ENCODE assay signal across 8 cellular contexts in genomic region chr20:64102647-64103354, GRCh38. TPM values are rescaled to one million over a fixed set of nuclear protein-coding genes. Genes with fewer than 3 reads are reported as not detected.
A peak's percentile ranks its signal among the peaks of the same experiment; 100 is the strongest.
DNase-seq lines count a peak whose midpoint lies in the region; ATAC-seq and TF ChIP-seq lines count a peak whose summit lies in the region.

No MANE protein-coding gene starts in this region.

- ATAC-seq in natural killer cell treated with Interleukin-12 subunit alpha and Interleukin-12 subunit beta and Interleukin-15 and Interleukin-18, amount 100 ng/mL, for 72 hours: no peak
- no peak for ATAC-seq in HG03378 (IDR thresholded peaks at IDR 0.05; ENCODE audit: unreplicated experiment)

- H3K36me3 Mint-ChIP-seq in brain: peaks cover 9% of the 10 kb centered on the region
- no peaks in the 10 kb centered on the region for H3K36me3 Mint-ChIP-seq in natural killer cell treated with Interleukin-12 subunit alpha and Interleukin-12 subunit beta and Interleukin-15 and Interleukin-18, amount 100 ng/mL, for 72 hours

- peaks cover 16% of the 10 kb centered on the region for H3K27me3 ChIP-seq in MG63

- TF ChIP-seq CTCF in brain (conservative IDR thresholded peaks at IDR 0.05): no peak

- DNase-seq in DMS53 treated with DMSO at 0.1 percent for 48 hours (lab: John Stamatoyannopoulos, UW; ENCODE audit: unreplicated experiment) (peak; percentile 27), NCI-H1417 treated with DMSO at 0.1 percent for 48 hours (lab: John Stamatoyannopoulos, UW) (peak; percentile 55), dedifferentiated amniotic fluid mesenchymal stem cell (ENCODE audit: extremely low spot score) (no peak), MG63 (no peak), UCSD-AML1 (lab: John Stamatoyannopoulos, UW; ENCODE audit: unreplicated experiment) (no peak)
- DNase-seq in natural killer cell treated with Interleukin-12 subunit alpha and Interleukin-12 subunit beta and Interleukin-15 and Interleukin-18, amount 100 ng/mL, for 72 hours (ENCODE audit: low spot score): peak; percentile 42

- H3K36me3 ChIP-seq in MG63: no peaks in the 10 kb centered on the region

- peaks cover 50% of the 10 kb centered on the region for H3K4me1 Mint-ChIP-seq in brain
- H3K4me1 Mint-ChIP-seq in natural killer cell treated with Interleukin-12 subunit alpha and Interleukin-12 subunit beta and Interleukin-15 and Interleukin-18, amount 100 ng/mL, for 72 hours (ENCODE audit: low read depth in 2 of 2): peaks cover 0 to 8% of the 10 kb centered on the region in 2 donors

- no peak overlapping the region; the same call in 1 of the 2 replicates for H3K4me3 ChIP-seq in MG63

- H3K4me3 Mint-ChIP-seq in brain: peak overlapping the region; percentile 79 to 87 (median 81)
- H3K4me3 Mint-ChIP-seq in natural killer cell treated with Interleukin-12 subunit alpha and Interleukin-12 subunit beta and Interleukin-15 and Interleukin-18, amount 100 ng/mL, for 72 hours: peak overlapping the region; percentile 27

- H3K9me3 Mint-ChIP-seq in brain: peaks cover 0 to 15% (median 0%) of the 10 kb centered on the region in 5 experiments
- H3K9me3 Mint-ChIP-seq in natural killer cell treated with Interleukin-12 subunit alpha and Interleukin-12 subunit beta and Interleukin-15 and Interleukin-18, amount 100 ng/mL, for 72 hours: no peaks in the 10 kb centered on the region

- no peaks in the 10 kb centered on the region for H3K9me3 ChIP-seq in MG63

- H3K27me3 Mint-ChIP-seq in brain: peaks cover 15% of the 10 kb centered on the region
- H3K27me3 Mint-ChIP-seq in natural killer cell treated with Interleukin-12 subunit alpha and Interleukin-12 subunit beta and Interleukin-15 and Interleukin-18, amount 100 ng/mL, for 72 hours: peaks cover 0 to 19% of the 10 kb centered on the region in 2 donors

- peak overlapping the region in 3 of 5 experiments; percentile 65 to 91 (median 80) for H3K27ac Mint-ChIP-seq in brain
- H3K27ac Mint-ChIP-seq in natural killer cell treated with Interleukin-12 subunit alpha and Interleukin-12 subunit beta and Interleukin-15 and Interleukin-18, amount 100 ng/mL, for 72 hours: no peak overlapping the region

RNA-seq across cellular contexts. Expression of gene NPBWR2, which starts 4.6 kb away (rescaled TPM):
- polyA plus RNA-seq in brain (ENCODE audit: insufficient read depth, low read depth, low replicate concordance): not detected
- total RNA-seq in natural killer cell treated with Interleukin-12 subunit alpha and Interleukin-12 subunit beta and Interleukin-15 and Interleukin-18, amount 100 ng/mL, for 72 hours: not detected
- total RNA-seq in MG63 (2014; rRNA removed; shearing (Covaris generic); ENCODE audit: low replicate concordance): not detected in 2 replicates

RNA-seq across cellular contexts. Expression of gene LKAAEAR1, which starts 18.6 kb away (rescaled TPM):
- 0.97 TPM for polyA plus RNA-seq in brain (ENCODE audit: insufficient read depth, low read depth, low replicate concordance)
- not detected for total RNA-seq in natural killer cell treated with Interleukin-12 subunit alpha and Interleukin-12 subunit beta and Interleukin-15 and Interleukin-18, amount 100 ng/mL, for 72 hours
- 5.0 and 9.9 TPM in 2 replicates for total RNA-seq in MG63 (2014; rRNA removed; shearing (Covaris generic); ENCODE audit: low replicate concordance)

RNA-seq across cellular contexts. Expression of gene OPRL1, which starts 22.9 kb away (rescaled TPM):
- polyA plus RNA-seq in brain (ENCODE audit: insufficient read depth, low read depth, low replicate concordance): 10.8 TPM
- total RNA-seq in natural killer cell treated with Interleukin-12 subunit alpha and Interleukin-12 subunit beta and Interleukin-15 and Interleukin-18, amount 100 ng/mL, for 72 hours: under 1 TPM; 0.12 to 0.20 TPM
- total RNA-seq in MG63 (2014; rRNA removed; shearing (Covaris generic); ENCODE audit: low replicate concordance): 1.2 and 3.9 TPM in 2 replicates

RNA-seq across cellular contexts. Expression of gene RGS19, which starts 23.5 kb away (rescaled TPM):
- 14.7 TPM for polyA plus RNA-seq in brain (ENCODE audit: insufficient read depth, low read depth, low replicate concordance)
- 10 to 100 TPM; 27.1 to 33.4 TPM for total RNA-seq in natural killer cell treated with Interleukin-12 subunit alpha and Interleukin-12 subunit beta and Interleukin-15 and Interleukin-18, amount 100 ng/mL, for 72 hours
- 20.2 and 40.9 TPM in 2 replicates for total RNA-seq in MG63 (2014; rRNA removed; shearing (Covaris generic); ENCODE audit: low replicate concordance)

RNA-seq across cellular contexts. Expression of gene TCEA2, which starts 39.8 kb away (rescaled TPM):
- polyA plus RNA-seq in brain (ENCODE audit: insufficient read depth, low read depth, low replicate concordance): 238 TPM
- 10 to 100 TPM; 23.2 to 24.1 TPM for total RNA-seq in natural killer cell treated with Interleukin-12 subunit alpha and Interleukin-12 subunit beta and Interleukin-15 and Interleukin-18, amount 100 ng/mL, for 72 hours
- 37.8 and 48.0 TPM in 2 replicates for total RNA-seq in MG63 (2014; rRNA removed; shearing (Covaris generic); ENCODE audit: low replicate concordance)

Comparison
In these comparisons a context has a peak if more than half of its experiments do, and no peak if none do; other contexts are left out.
1. DNase-seq: peak in DMS53 treated with DMSO at 0.1 percent for 48 hours (single experiment), NCI-H1417 treated with DMSO at 0.1 percent for 48 hours (single experiment) and natural killer cell treated with Interleukin-12 subunit alpha and Interleukin-12 subunit beta and Interleukin-15 and Interleukin-18, amount 100 ng/mL, for 72 hours (single experiment); none in dedifferentiated amniotic fluid mesenchymal stem cell (single experiment), MG63 (single experiment) and UCSD-AML1 (single experiment).
2. H3K27ac Mint-ChIP-seq: peak in brain (3 of 5); none in natural killer cell treated with Interleukin-12 subunit alpha and Interleukin-12 subunit beta and Interleukin-15 and Interleukin-18, amount 100 ng/mL, for 72 hours (0 of 2).